In genomic region chr9:134135343-134136116, GRCh38 we compare ENCODE assay signal across 1 cellular context.
TF ChIP-seq lines count a peak whose summit lies in the region.

Gene WDR5 (plus strand): TSS chr9:134136082. CDS start chr9:134139878, 3,796 bp downstream.

TF ChIP-seq in HepG2, 621 proteins besides CTCF, POLR2A, EP300 and RAD21 (continued from another document):
- no peak for TF ChIP-seq ZBTB10 (CRISPR knock-in tag; IDR thresholded peaks at IDR 0.05; ENCODE audit: borderline replicate concordance)
- TF ChIP-seq TCF7L2 (IDR thresholded peaks at IDR 0.05; ENCODE audit: low read depth, low read length): no peak
- TF ChIP-seq FOXC1 (CRISPR knock-in tag; IDR thresholded peaks at IDR 0.05; ENCODE audit: borderline replicate concordance): peak; percentile 73; the same call in 1 of the 2 replicates
- TF ChIP-seq ZC3H13 (CRISPR knock-in tag; IDR thresholded peaks at IDR 0.05): peak; percentile 64
- TF ChIP-seq SOX6 (IDR thresholded peaks at IDR 0.05): no peak
- TF ChIP-seq SOX6 (CRISPR knock-in tag; IDR thresholded peaks at IDR 0.05): no peak
- TF ChIP-seq ARNT (IDR thresholded peaks at IDR 0.05): no peak
- TF ChIP-seq NKX3-1 (CRISPR knock-in tag; IDR thresholded peaks at IDR 0.05): no peak
- no peak for TF ChIP-seq TARDBP (CRISPR knock-in tag; IDR thresholded peaks at IDR 0.05)
- TF ChIP-seq ZKSCAN5 (CRISPR knock-in tag; IDR thresholded peaks at IDR 0.05): no peak
- TF ChIP-seq TSC22D2 (CRISPR knock-in tag; IDR thresholded peaks at IDR 0.05; ENCODE audit: borderline replicate concordance): no peak
- no peak for TF ChIP-seq AKAP8 (CRISPR knock-in tag; IDR thresholded peaks at IDR 0.05)
- TF ChIP-seq ZNF251 (CRISPR knock-in tag; IDR thresholded peaks at IDR 0.05): no peak
- TF ChIP-seq ZBED4 (CRISPR knock-in tag; IDR thresholded peaks at IDR 0.05; ENCODE audit: borderline replicate concordance): no peak
- peak; percentile 54; the same call in 1 of the 2 replicates for TF ChIP-seq NFKB2 (CRISPR knock-in tag; IDR thresholded peaks at IDR 0.05; ENCODE audit: borderline replicate concordance)
- no peak for TF ChIP-seq LRRFIP1 (CRISPR knock-in tag; conservative IDR thresholded peaks at IDR 0.05)
- no peak for TF ChIP-seq ZBTB8A (CRISPR knock-in tag; IDR thresholded peaks at IDR 0.05; ENCODE audit: borderline replicate concordance, low read depth)
- peak; percentile 39; the same call in 1 of the 2 replicates for TF ChIP-seq ZNF350 (CRISPR knock-in tag; IDR thresholded peaks at IDR 0.05; ENCODE audit: borderline replicate concordance, low read depth)
- no peak for TF ChIP-seq ZNF749 (CRISPR knock-in tag; IDR thresholded peaks at IDR 0.05; ENCODE audit: borderline replicate concordance)
- TF ChIP-seq HNRNPH1 (optimal IDR thresholded peaks at IDR 0.05; ENCODE audit: low read depth, low read length): no peak
- no peak for TF ChIP-seq ZSCAN12 (CRISPR knock-in tag; IDR thresholded peaks at IDR 0.05)
- TF ChIP-seq ZFP1 (CRISPR knock-in tag; IDR thresholded peaks at IDR 0.05): no peak; the same call in 1 of the 2 replicates
- TF ChIP-seq NFIB (CRISPR knock-in tag; IDR thresholded peaks at IDR 0.05; ENCODE audit: borderline replicate concordance): no peak
- TF ChIP-seq ZNF850 (CRISPR knock-in tag; conservative IDR thresholded peaks at IDR 0.05): no peak
- peak; percentile 56; the same call in 1 of the 2 replicates for TF ChIP-seq RNF2 (conservative IDR thresholded peaks at IDR 0.05; ENCODE audit: low read depth)
- peak; percentile 84; the same call in 1 of the 2 replicates for TF ChIP-seq SMAD1 (CRISPR knock-in tag; IDR thresholded peaks at IDR 0.05; ENCODE audit: borderline replicate concordance, low read depth)
- no peak for TF ChIP-seq PAWR (CRISPR knock-in tag; IDR thresholded peaks at IDR 0.05; ENCODE audit: borderline replicate concordance)
- TF ChIP-seq PBX3 (CRISPR knock-in tag; IDR thresholded peaks at IDR 0.05; ENCODE audit: borderline replicate concordance): no peak
- TF ChIP-seq ZNF468 (CRISPR knock-in tag; IDR thresholded peaks at IDR 0.05): no peak
- no peak for TF ChIP-seq ARID3A (IDR thresholded peaks at IDR 0.05; ENCODE audit: low read depth, low read length)
- 0 out of 2 replicates have a peak, but pooled peaks have one; percentile 29 for TF ChIP-seq ZNF235 (CRISPR knock-in tag; IDR thresholded peaks at IDR 0.05; ENCODE audit: borderline replicate concordance)
- TF ChIP-seq JARID2 (CRISPR knock-in tag; IDR thresholded peaks at IDR 0.05; ENCODE audit: insufficient replicate concordance): peak; percentile 58
- no peak for TF ChIP-seq CBX2 (IDR thresholded peaks at IDR 0.05; ENCODE audit: low read depth, low read length)
- no peak for TF ChIP-seq CBX2 (CRISPR knock-in tag; IDR thresholded peaks at IDR 0.05; ENCODE audit: low read depth)
- no peak for TF ChIP-seq CCDC6 (CRISPR knock-in tag; IDR thresholded peaks at IDR 0.05)
